1 cellular context compared by ENCODE assay signal in the genomic region with DNA sequence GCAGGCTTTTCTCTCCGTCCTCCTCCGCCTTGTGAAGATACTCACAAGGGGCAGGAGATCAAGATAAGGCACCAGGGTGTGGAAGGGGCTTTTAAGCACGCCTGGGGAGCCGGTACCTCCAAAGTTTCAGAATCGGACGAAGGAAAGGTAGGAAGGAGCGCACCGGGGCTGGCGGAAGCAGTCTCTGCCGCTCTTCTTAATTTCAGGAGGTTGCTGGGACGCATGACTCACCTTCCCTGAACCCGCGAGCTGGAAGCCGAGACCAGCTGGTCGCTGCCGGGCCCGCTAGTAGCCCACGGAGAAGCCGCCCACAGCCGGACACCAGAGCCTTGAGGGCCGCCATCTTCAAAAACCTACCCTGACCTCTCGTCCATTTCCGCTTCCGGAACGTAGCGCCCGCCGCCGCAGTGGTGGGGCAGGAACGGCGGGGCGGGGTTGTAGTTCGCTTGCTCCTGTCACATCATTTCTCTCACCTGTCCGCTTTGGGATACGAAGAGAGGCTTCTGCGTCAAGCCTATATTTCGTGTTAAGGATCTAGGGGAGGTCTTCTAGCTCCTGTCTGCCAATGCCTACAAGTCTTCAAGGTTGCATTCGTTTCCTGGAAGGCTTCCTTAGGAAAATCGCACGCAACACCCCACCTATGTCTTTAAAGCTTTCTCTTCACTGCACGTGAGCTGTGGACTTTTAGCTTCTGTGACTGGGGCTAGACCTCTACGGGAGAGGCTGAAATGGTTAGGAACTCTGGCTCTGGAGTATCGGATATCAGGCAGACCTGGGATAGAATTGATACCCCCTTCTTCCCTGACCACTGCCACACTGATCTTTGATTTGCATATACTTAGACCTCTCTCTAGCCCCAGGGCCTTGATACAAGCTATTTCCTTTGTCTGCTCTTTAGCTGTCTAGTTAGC.
A peak's percentile ranks its signal among the peaks of the same experiment; 100 is the strongest.
TF ChIP-seq lines count a peak whose summit lies in the region.

A gene (minus strand): TSS at position 355 of the 911 bp plus-strand sequence. CDS start 12 bp downstream, at position 343.

TF ChIP-seq in IMR-90, 13 proteins besides CTCF, POLR2A, EP300 and RAD21:
- TF ChIP-seq MAZ (IDR thresholded peaks at IDR 0.05; ENCODE audit: borderline replicate concordance, low read depth, low read length) (peak; percentile 33; the same call in 1 of the 2 replicates), MXI1 (IDR thresholded peaks at IDR 0.05; ENCODE audit: borderline replicate concordance, low read depth, low read length) (no peak), FOS (IDR thresholded peaks at IDR 0.05; ENCODE audit: low read depth, low read length) (peak; percentile 49; the same call in 1 of the 2 replicates)
